In the genomic region with DNA sequence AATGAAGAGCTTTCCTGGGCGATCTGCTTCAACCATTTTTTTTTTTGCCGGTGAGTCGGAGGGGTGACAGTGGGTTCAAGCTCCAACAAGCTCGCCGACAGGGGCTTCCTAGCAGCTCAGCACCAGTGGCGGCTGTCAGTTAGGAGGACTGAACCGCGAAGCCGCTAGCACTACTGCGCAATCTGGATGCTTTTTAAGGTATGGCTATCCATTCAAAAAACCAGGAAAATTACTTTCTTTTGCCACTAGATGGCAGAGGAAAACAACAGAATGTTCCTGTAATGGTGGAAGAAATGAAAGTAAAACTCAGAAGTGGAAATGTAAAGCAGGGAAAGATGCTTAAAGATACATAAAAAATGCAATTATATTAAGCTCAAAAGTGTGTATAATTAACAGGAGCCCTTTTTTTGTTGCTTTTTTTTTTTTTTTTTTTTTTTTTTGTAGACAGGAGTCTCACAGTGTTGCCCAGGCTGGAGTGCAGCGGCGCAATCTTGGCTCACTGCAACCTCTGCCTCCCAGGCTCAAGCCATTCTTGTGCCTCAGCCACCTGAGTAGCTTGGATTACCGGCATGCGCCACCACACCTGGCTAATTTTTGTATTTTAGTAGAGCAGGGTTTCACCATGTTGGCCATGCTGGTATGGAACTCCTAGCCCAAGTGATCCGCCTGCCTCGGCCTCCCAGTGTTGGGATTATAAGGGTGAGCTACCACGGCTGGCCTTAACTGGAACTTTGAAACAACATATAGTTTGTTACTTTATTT, we compare ENCODE assay signal across 8 cellular contexts.
DNase-seq lines count a peak whose midpoint lies in the region; ATAC-seq lines count a peak whose summit lies in the region.

No MANE protein-coding gene starts in this region.

- DNase-seq in DMS114 treated with DMSO at 0.1 percent for 48 hours (lab: John Stamatoyannopoulos, UW; ENCODE audit: unreplicated experiment) = peak; percentile 33
- peak; percentile 35 to 75 for DNase-seq in HAP-1 (ENCODE audit: low spot score in 2 of 2)
- DNase-seq in NCI-H526 treated with DMSO at 0.1 percent for 48 hours (lab: John Stamatoyannopoulos, UW) = peak; percentile 37
- peak; percentile 68 for DNase-seq in globus pallidus (ENCODE audit: low spot score)
- DNase-seq in stimulated activated CD4-positive, alpha-beta T cell treated with anti-CD3 and anti-CD28 coated beads, Interleukin-4, amount 100 ng/mL, for 1 hour = no peak

- peaks cover 9% of the 10 kb centered on the region for H3K36me3 ChIP-seq in HAP-1 (replicated peaks)
- H3K36me3 ChIP-seq in rectal smooth muscle tissue (ENCODE audit: control insufficient read depth, insufficient read depth, low read length) = peaks cover 3% of the 10 kb centered on the region

- H3K4me1 Mint-ChIP-seq in activated naive CD4-positive, alpha-beta T cell treated with anti-CD3 and anti-CD28 coated beads, Interleukin-2, amount 50 U/mL, for 24 hours = peaks cover 79% of the 10 kb centered on the region

- peaks cover 16% of the 10 kb centered on the region for H3K4me1 ChIP-seq in HAP-1
- H3K4me1 ChIP-seq in rectal smooth muscle tissue (ENCODE audit: control insufficient read depth, insufficient read depth, low read length) = peaks cover 7% of the 10 kb centered on the region

- no peaks in the 10 kb centered on the region for H3K9me3 ChIP-seq in HAP-1

- H3K9me3 Mint-ChIP-seq in activated naive CD4-positive, alpha-beta T cell treated with anti-CD3 and anti-CD28 coated beads, Interleukin-2, amount 50 U/mL, for 24 hours = no peaks in the 10 kb centered on the region

- no peak overlapping the region for H3K4me3 ChIP-seq in HAP-1
- H3K4me3 ChIP-seq in rectal smooth muscle tissue (ENCODE audit: low read length) = peak overlapping the region; percentile 7

- no peaks in the 10 kb centered on the region for H3K27me3 Mint-ChIP-seq in activated naive CD4-positive, alpha-beta T cell treated with anti-CD3 and anti-CD28 coated beads, Interleukin-2, amount 50 U/mL, for 24 hours

- peaks cover 26% of the 10 kb centered on the region for H3K36me3 Mint-ChIP-seq in activated naive CD4-positive, alpha-beta T cell treated with anti-CD3 and anti-CD28 coated beads, Interleukin-2, amount 50 U/mL, for 24 hours

- no peak overlapping the region for H3K9ac ChIP-seq in rectal smooth muscle tissue (ENCODE audit: low read length)

- ATAC-seq in GM18519 (IDR thresholded peaks at IDR 0.05; ENCODE audit: low FRiP score, unreplicated experiment) = no peak

- in situ Hi-C loops in HAP-1 (cut with MboI; ENCODE audit: low sequenced_read_pairs) = no loop called here

- H3K27ac Mint-ChIP-seq in activated naive CD4-positive, alpha-beta T cell treated with anti-CD3 and anti-CD28 coated beads, Interleukin-2, amount 50 U/mL, for 24 hours = peak overlapping the region; percentile 9

- H3K27me3 ChIP-seq in HAP-1 (ENCODE audit: low read depth) = no peaks in the 10 kb centered on the region
- H3K27me3 ChIP-seq in rectal smooth muscle tissue (ENCODE audit: control insufficient read depth, insufficient read depth, low read length) = no peaks in the 10 kb centered on the region

- no peak overlapping the region for H3K27ac ChIP-seq in rectal smooth muscle tissue (ENCODE audit: low read depth, low read length)

- H3K4me3 Mint-ChIP-seq in activated naive CD4-positive, alpha-beta T cell treated with anti-CD3 and anti-CD28 coated beads, Interleukin-2, amount 50 U/mL, for 24 hours = peak overlapping the region; percentile 16
